ENCODE assay signal across 19 cellular contexts in genomic region chr6:15744824-15745402, GRCh38.
DNase-seq lines count a peak whose midpoint lies in the region; ATAC-seq, FAIRE-seq and TF ChIP-seq lines count a peak whose summit lies in the region.
"Had no signal": no experiment of that assay in that cellular context is flagged by ENCODE, and none has a peak within 500 bp of the region (broad histone marks: within the 10 kb centered on the region; RNA-seq: fewer than 3 reads in every experiment).

No MANE protein-coding gene starts in this region.

- peak; percentile 32 for TF ChIP-seq CTCF in endodermal cell (conservative IDR thresholded peaks at IDR 0.05)

- H3K4me1 ChIP-seq in endodermal cell (ENCODE audit: control insufficient read depth, insufficient read depth, low read length) = no peaks in the 10 kb centered on the region
- H3K4me1 ChIP-seq: SJSA1, upper lobe of left lung had no signal

- H3K27me3 ChIP-seq in endodermal cell (ENCODE audit: control insufficient read depth, insufficient read depth, low read length, poor library complexity, severe bottlenecking) = no peaks in the 10 kb centered on the region
- H3K27me3 ChIP-seq: SJSA1, upper lobe of left lung had no signal

- no peak overlapping the region for H3K27ac ChIP-seq in endodermal cell (ENCODE audit: low read depth, low read length)
- H3K27ac ChIP-seq: SJSA1, upper lobe of left lung had no signal

- no peak overlapping the region for H3K27ac Mint-ChIP-seq in endodermal cell
- H3K27ac Mint-ChIP-seq: activated naive CD4-positive, alpha-beta T cell treated with anti-CD3 and anti-CD28 coated beads, Interleukin-2, amount 50 U/mL, for 24 hours; brain; dendritic cell treated with granulocyte-macrophage colony-stimulating factor and Interleukin-4, amounts not matched to agents 40 ng/mL and 50 ng/mL, for 4 days had no signal

- DNase-seq in NCI-H748 (lab: John Stamatoyannopoulos, UW; ENCODE audit: unreplicated experiment) = peak; percentile 39
- no peak for DNase-seq in NCI-H748 treated with DMSO at 0.1 percent for 48 hours (lab: John Stamatoyannopoulos, UW)
- DNase-seq in GM12891 (ENCODE audit: insufficient read length, low spot score) = no peak
- DNase-seq in NOMO-1 treated with DMSO at 0.1 percent for 48 hours (lab: John Stamatoyannopoulos, UW; ENCODE audit: unreplicated experiment) = peak; percentile 75
- DNase-seq in endodermal cell = no peak
- no peak for DNase-seq in COLO829 (ENCODE audit: low spot score)
- DNase-seq in NK-92 (lab: John Stamatoyannopoulos, UW; ENCODE audit: unreplicated experiment) = no peak
- DNase-seq: 8988T, DMS 273 treated with DMSO at 0.1 percent for 48 hours, mammary epithelial cell, NCI-H1105, small intestine, upper lobe of left lung had no signal

- TF ChIP-seq POLR2A in GM12891 (IDR thresholded peaks at IDR 0.05; ENCODE audit: low read depth, low read length) = no peak

- FAIRE-seq in GM12891 (lab: Jason Lieb, UNC) = peak; percentile 26

- H3K4me3 Mint-ChIP-seq in endodermal cell = no peak overlapping the region
- H3K4me3 Mint-ChIP-seq: activated naive CD4-positive, alpha-beta T cell treated with anti-CD3 and anti-CD28 coated beads, Interleukin-2, amount 50 U/mL, for 24 hours; brain; dendritic cell treated with granulocyte-macrophage colony-stimulating factor and Interleukin-4, amounts not matched to agents 40 ng/mL and 50 ng/mL, for 4 days; nephron had no signal

- H3K4me3 ChIP-seq in endodermal cell (ENCODE audit: low read length) = no peak overlapping the region
- H3K4me3 ChIP-seq: SJSA1, upper lobe of left lung had no signal

- H3K36me3 ChIP-seq in endodermal cell (ENCODE audit: control insufficient read depth, insufficient read depth, low read length) = no peaks in the 10 kb centered on the region
- H3K36me3 ChIP-seq: SJSA1, upper lobe of left lung had no signal

- H3K36me3 Mint-ChIP-seq in endodermal cell (ENCODE audit: low read depth) = no peaks in the 10 kb centered on the region
- H3K36me3 Mint-ChIP-seq: activated naive CD4-positive, alpha-beta T cell treated with anti-CD3 and anti-CD28 coated beads, Interleukin-2, amount 50 U/mL, for 24 hours; brain had no signal

- peaks cover 4% of the 10 kb centered on the region for H3K4me1 Mint-ChIP-seq in endodermal cell
- H3K4me1 Mint-ChIP-seq: activated naive CD4-positive, alpha-beta T cell treated with anti-CD3 and anti-CD28 coated beads, Interleukin-2, amount 50 U/mL, for 24 hours; brain; nephron had no signal

- no peaks in the 10 kb centered on the region for H3K9me3 ChIP-seq in endodermal cell (ENCODE audit: control insufficient read depth, low read length)
- H3K9me3 ChIP-seq: SJSA1, upper lobe of left lung had no signal

- WGBS in endodermal cell (ENCODE audit: insufficient coverage in 1 of 2, insufficient read length in 1 of 2), 2 experiments = 87% methylated on average over 3 to 4 of the region's 4 CpGs

- H3K9me3 Mint-ChIP-seq in endodermal cell = peaks cover 2% of the 10 kb centered on the region
- H3K9me3 Mint-ChIP-seq: activated naive CD4-positive, alpha-beta T cell treated with anti-CD3 and anti-CD28 coated beads, Interleukin-2, amount 50 U/mL, for 24 hours had no signal

- H3K27me3 Mint-ChIP-seq in endodermal cell (ENCODE audit: insufficient read depth) = no peaks in the 10 kb centered on the region
- H3K27me3 Mint-ChIP-seq: activated naive CD4-positive, alpha-beta T cell treated with anti-CD3 and anti-CD28 coated beads, Interleukin-2, amount 50 U/mL, for 24 hours; dendritic cell treated with granulocyte-macrophage colony-stimulating factor and Interleukin-4, amounts not matched to agents 40 ng/mL and 50 ng/mL, for 4 days had no signal

- ATAC-seq in GM21528 (IDR thresholded peaks at IDR 0.05; ENCODE audit: low FRiP score, unreplicated experiment) = no peak

- no peak overlapping the region for H3K9ac ChIP-seq in endodermal cell (ENCODE audit: extremely low read depth, low read length, poor library complexity, severe bottlenecking)

TF ChIP-seq in GM12891, 5 proteins besides CTCF, POLR2A, EP300 and RAD21:
- TF ChIP-seq TAF1 (IDR thresholded peaks at IDR 0.05; ENCODE audit: low read depth, low read length) (no peak), SPI1 (IDR thresholded peaks at IDR 0.05; ENCODE audit: low read depth, low read length) (peak; percentile 15; the same call in 1 of the 2 replicates)

Comparison
In these comparisons a context has a peak if more than half of its experiments do, and no peak if none do; other contexts are left out.
1. DNase-seq: peak in NCI-H748 (single experiment) and NOMO-1 treated with DMSO at 0.1 percent for 48 hours (single experiment); none in NCI-H748 treated with DMSO at 0.1 percent for 48 hours (single experiment), GM12891 (single experiment), endodermal cell (single experiment), COLO829 (single experiment) and NK-92 (single experiment).